12 cellular contexts compared by ENCODE assay signal in genomic region chrX:23662187-23662586, GRCh38. TPM values are rescaled to one million over a fixed set of nuclear protein-coding genes. Genes with fewer than 3 reads are reported as not detected.
DNase-seq lines count a peak whose midpoint lies in the region; ATAC-seq and TF ChIP-seq lines count a peak whose summit lies in the region.
"Had no signal": no experiment of that assay in that cellular context is flagged by ENCODE, and none has a peak within 500 bp of the region (broad histone marks: within the 10 kb centered on the region; RNA-seq: fewer than 3 reads in every experiment).

No MANE protein-coding gene starts in this region.

- H3K4me3 ChIP-seq in GM23338: no peak overlapping the region
- no peak overlapping the region for H3K4me3 ChIP-seq in mesendoderm (ENCODE audit: low read length)
- H3K4me3 ChIP-seq: psoas muscle had no signal

- no peaks in the 10 kb centered on the region for H3K79me1 ChIP-seq in mesendoderm (ENCODE audit: low read length)

- H3K4ac ChIP-seq in mesendoderm (ENCODE audit: low read depth, low read length): no peak overlapping the region

- DNase-seq in lung microvascular endothelial cell (ENCODE audit: low read depth in 2 of 2) (peak; percentile 7 to 28), Right ventricle myocardium superior (no peak), AG20443 (ENCODE audit: low spot score) (no peak), GM23338 (ENCODE audit: low spot score) (no peak), mesendoderm (no peak)
- DNase-seq: amygdala, KG1, NCI-H524 treated with DMSO at 0.1 percent for 48 hours, psoas muscle had no signal

- ATAC-seq in GM18517 (IDR thresholded peaks at IDR 0.05; ENCODE audit: unreplicated experiment) (peak; percentile 65), GM21447 (IDR thresholded peaks at IDR 0.05; ENCODE audit: unreplicated experiment) (peak; percentile 62), HG03558 (IDR thresholded peaks at IDR 0.05; ENCODE audit: extremely low read depth, unreplicated experiment) (peak; percentile 37), Right ventricle myocardium superior (ENCODE audit: poor library complexity) (no peak), GM23338 (no peak)
- ATAC-seq: psoas muscle had no signal

- H3K4me2 ChIP-seq in GM23338 (no peak overlapping the region), mesendoderm (ENCODE audit: low read length) (no peak overlapping the region)

- intact Hi-C loops in Right ventricle myocardium superior (cut with DNase I): no loop called here

- H2AFZ ChIP-seq in GM23338: no peak overlapping the region

- H3K4me3 Mint-ChIP-seq in GM23338: no peak overlapping the region

- H3K56ac ChIP-seq in mesendoderm (ENCODE audit: low read length): no peak overlapping the region

- no peak overlapping the region for H2BK120ac ChIP-seq in mesendoderm (ENCODE audit: low read depth, low read length)

- no peaks in the 10 kb centered on the region for H3F3A ChIP-seq in GM23338 (replicated peaks; ENCODE audit: low read depth)

- H2BK5ac ChIP-seq in mesendoderm (ENCODE audit: low read length): no peak overlapping the region

- H3K27ac ChIP-seq in GM23338 (ENCODE audit: low read depth) (no peak overlapping the region), mesendoderm (ENCODE audit: low read depth, low read length) (no peak overlapping the region)
- H3K27ac ChIP-seq: psoas muscle had no signal

- no peaks in the 10 kb centered on the region for H4K20me1 ChIP-seq in GM23338 (replicated peaks; ENCODE audit: insufficient read depth)

- no peak overlapping the region for H3K27ac Mint-ChIP-seq in GM23338

- H3K27me3 Mint-ChIP-seq in GM23338 (ENCODE audit: insufficient read depth, low read depth, poor library complexity): no peaks in the 10 kb centered on the region

- peaks cover 31% of the 10 kb centered on the region for H3K4me1 Mint-ChIP-seq in GM23338

- no peak overlapping the region for H4K5ac ChIP-seq in mesendoderm (ENCODE audit: low read length)

- no peaks in the 10 kb centered on the region for H3K9me3 Mint-ChIP-seq in GM23338

- H3K27me3 ChIP-seq in GM23338 (ENCODE audit: insufficient read depth) (no peaks in the 10 kb centered on the region), mesendoderm (ENCODE audit: insufficient read depth, low read length, poor library complexity) (no peaks in the 10 kb centered on the region)

- peaks cover 10% of the 10 kb centered on the region for H3K4me1 ChIP-seq in GM23338 (ENCODE audit: insufficient read depth)
- peaks cover 4% of the 10 kb centered on the region for H3K4me1 ChIP-seq in mesendoderm (ENCODE audit: control insufficient read depth, low read depth, low read length)
- H3K4me1 ChIP-seq: psoas muscle had no signal

- no peaks in the 10 kb centered on the region for H3K36me3 Mint-ChIP-seq in GM23338 (ENCODE audit: low read depth)

- H3K36me3 ChIP-seq in GM23338 (ENCODE audit: insufficient read depth) (no peaks in the 10 kb centered on the region), mesendoderm (ENCODE audit: control insufficient read depth, insufficient read depth, low read length) (no peaks in the 10 kb centered on the region)

- 0 out of 2 replicates have a peak, but pooled peaks cover 5% of the 10 kb centered on the region for H3K9me2 ChIP-seq in GM23338 (ENCODE audit: insufficient read depth)

- H3K18ac ChIP-seq in mesendoderm (ENCODE audit: low read length): no peak overlapping the region

- H3K79me2 ChIP-seq in GM23338 (replicated peaks; ENCODE audit: insufficient read depth) (no peaks in the 10 kb centered on the region), mesendoderm (ENCODE audit: control insufficient read depth, insufficient read depth, low read length) (no peaks in the 10 kb centered on the region)

- no peak overlapping the region for H3K23ac ChIP-seq in mesendoderm (ENCODE audit: low read length)

- no peak overlapping the region for H3K9ac ChIP-seq in mesendoderm (ENCODE audit: low read length)

- WGBS in mesendoderm (ENCODE audit: extremely low coverage, insufficient coverage, low lambda C conversion rate): no CpG with 5 or more reads among the region's 3 CpGs

- no peak overlapping the region for H2BK15ac ChIP-seq in mesendoderm (replicated peaks; ENCODE audit: low read depth)

- no peak for TF ChIP-seq CTCF in GM23338 (conservative IDR thresholded peaks at IDR 0.05; ENCODE audit: low read depth in 2 of 2)

- no peak overlapping the region for H2AK5ac ChIP-seq in mesendoderm (ENCODE audit: low read length)

- no peak overlapping the region for H4K8ac ChIP-seq in mesendoderm (ENCODE audit: low read depth, low read length)

TF ChIP-seq in GM23338, 12 proteins besides CTCF, POLR2A, EP300 and RAD21 (continues in another document):
- no peak for TF ChIP-seq POLR2AphosphoS5 (IDR thresholded peaks at IDR 0.05; ENCODE audit: low read depth)
- TF ChIP-seq, protein P1, sequence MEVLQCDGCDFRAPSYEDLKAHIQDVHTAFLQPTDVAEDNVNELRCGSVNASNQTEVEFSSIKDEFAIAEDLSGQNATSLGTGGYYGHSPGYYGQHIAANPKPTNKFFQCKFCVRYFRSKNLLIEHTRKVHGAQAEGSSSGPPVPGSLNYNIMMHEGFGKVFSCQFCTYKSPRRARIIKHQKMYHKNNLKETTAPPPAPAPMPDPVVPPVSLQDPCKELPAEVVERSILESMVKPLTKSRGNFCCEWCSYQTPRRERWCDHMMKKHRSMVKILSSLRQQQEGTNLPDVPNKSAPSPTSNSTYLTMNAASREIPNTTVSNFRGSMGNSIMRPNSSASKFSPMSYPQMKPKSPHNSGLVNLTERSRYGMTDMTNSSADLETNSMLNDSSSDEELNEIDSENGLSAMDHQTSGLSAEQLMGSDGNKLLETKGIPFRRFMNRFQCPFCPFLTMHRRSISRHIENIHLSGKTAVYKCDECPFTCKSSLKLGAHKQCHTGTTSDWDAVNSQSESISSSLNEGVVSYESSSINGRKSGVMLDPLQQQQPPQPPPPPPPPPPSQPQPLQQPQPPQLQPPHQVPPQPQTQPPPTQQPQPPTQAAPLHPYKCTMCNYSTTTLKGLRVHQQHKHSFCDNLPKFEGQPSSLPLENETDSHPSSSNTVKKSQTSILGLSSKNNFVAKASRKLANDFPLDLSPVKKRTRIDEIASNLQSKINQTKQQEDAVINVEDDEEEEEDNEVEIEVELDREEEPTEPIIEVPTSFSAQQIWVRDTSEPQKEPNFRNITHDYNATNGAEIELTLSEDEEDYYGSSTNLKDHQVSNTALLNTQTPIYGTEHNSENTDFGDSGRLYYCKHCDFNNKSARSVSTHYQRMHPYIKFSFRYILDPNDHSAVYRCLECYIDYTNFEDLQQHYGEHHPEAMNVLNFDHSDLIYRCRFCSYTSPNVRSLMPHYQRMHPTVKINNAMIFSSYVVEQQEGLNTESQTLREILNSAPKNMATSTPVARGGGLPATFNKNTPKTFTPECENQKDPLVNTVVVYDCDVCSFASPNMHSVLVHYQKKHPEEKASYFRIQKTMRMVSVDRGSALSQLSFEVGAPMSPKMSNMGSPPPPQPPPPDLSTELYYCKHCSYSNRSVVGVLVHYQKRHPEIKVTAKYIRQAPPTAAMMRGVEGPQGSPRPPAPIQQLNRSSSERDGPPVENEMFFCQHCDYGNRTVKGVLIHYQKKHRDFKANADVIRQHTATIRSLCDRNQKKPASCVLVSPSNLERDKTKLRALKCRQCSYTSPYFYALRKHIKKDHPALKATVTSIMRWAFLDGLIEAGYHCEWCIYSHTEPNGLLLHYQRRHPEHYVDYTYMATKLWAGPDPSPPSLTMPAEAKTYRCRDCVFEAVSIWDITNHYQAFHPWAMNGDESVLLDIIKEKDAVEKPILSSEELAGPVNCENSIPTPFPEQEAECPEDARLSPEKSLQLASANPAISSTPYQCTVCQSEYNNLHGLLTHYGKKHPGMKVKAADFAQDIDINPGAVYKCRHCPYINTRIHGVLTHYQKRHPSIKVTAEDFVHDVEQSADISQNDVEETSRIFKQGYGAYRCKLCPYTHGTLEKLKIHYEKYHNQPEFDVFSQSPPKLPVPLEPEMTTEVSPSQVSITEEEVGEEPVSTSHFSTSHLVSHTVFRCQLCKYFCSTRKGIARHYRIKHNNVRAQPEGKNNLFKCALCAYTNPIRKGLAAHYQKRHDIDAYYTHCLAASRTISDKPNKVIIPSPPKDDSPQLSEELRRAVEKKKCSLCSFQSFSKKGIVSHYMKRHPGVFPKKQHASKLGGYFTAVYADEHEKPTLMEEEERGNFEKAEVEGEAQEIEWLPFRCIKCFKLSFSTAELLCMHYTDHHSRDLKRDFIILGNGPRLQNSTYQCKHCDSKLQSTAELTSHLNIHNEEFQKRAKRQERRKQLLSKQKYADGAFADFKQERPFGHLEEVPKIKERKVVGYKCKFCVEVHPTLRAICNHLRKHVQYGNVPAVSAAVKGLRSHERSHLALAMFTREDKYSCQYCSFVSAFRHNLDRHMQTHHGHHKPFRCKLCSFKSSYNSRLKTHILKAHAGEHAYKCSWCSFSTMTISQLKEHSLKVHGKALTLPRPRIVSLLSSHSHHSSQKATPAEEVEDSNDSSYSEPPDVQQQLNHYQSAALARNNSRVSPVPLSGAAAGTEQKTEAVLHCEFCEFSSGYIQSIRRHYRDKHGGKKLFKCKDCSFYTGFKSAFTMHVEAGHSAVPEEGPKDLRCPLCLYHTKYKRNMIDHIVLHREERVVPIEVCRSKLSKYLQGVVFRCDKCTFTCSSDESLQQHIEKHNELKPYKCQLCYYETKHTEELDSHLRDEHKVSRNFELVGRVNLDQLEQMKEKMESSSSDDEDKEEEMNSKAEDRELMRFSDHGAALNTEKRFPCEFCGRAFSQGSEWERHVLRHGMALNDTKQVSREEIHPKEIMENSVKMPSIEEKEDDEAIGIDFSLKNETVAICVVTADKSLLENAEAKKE (CRISPR knock-in tag; IDR thresholded peaks at IDR 0.05): no peak

RNA-seq across cellular contexts. Expression of gene PRDX4, which starts 5.1 kb away (rescaled TPM):
- total RNA-seq in lung microvascular endothelial cell (203 and 204 TPM in 2 replicates), Right ventricle myocardium superior (44.9 TPM)
- 101 and 139 TPM in 2 replicates for total RNA-seq in GM23338 (2014; rRNA removed; shearing (Covaris generic))
- 101 and 103 TPM in 2 replicates for polyA plus RNA-seq in GM23338 (2016; fragmentation: Nextera tagmentation; extraction: Ambion mirVana)
- polyA plus RNA-seq in mesendoderm (2013, experiment 1 of 2): 168 TPM
- 165 TPM for polyA plus RNA-seq in mesendoderm (2013, experiment 2 of 2)

Comparison
In these comparisons a context has a peak if more than half of its experiments do, and no peak if none do; other contexts are left out.
1. ATAC-seq: peak in GM18517 (single experiment), GM21447 (single experiment) and HG03558 (single experiment); none in Right ventricle myocardium superior (single experiment) and GM23338 (single experiment).
2. DNase-seq: peak in lung microvascular endothelial cell (2 of 2); none in Right ventricle myocardium superior (single experiment), AG20443 (single experiment), GM23338 (single experiment) and mesendoderm (single experiment).